19 cellular contexts compared by ENCODE assay signal in the genomic region with DNA sequence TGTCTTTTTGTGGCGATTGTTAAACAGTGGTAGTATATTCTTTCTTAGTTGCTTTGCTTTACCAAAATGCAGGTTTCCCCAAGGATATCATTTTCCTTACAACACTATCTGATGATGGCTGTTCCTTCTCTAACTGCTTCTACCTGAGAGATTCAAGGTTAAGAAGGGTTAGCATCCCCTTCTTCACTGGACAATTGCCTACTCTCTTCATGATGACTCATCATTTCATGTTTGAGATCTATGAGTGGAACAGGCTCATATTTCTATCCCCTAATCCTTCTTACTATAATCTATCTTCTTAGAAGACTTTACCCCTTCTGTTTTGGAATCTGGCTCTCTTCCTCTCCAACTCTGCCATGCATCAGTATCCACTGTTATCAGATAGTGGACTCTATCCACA. TPM values are rescaled to one million over a fixed set of nuclear protein-coding genes. Genes with fewer than 3 reads are reported as not detected.
DNase-seq lines count a peak whose midpoint lies in the region; ATAC-seq, FAIRE-seq and TF ChIP-seq lines count a peak whose summit lies in the region.
"Had no signal": no experiment of that assay in that cellular context is flagged by ENCODE, and none has a peak within 500 bp of the region (broad histone marks: within the 10 kb centered on the region; RNA-seq: fewer than 3 reads in every experiment).

No MANE protein-coding gene starts in this region.

- TF ChIP-seq RAD21 in liver (IDR thresholded peaks at IDR 0.05) = no peak

- 0 out of 2 replicates have a peak overlapping the region, but pooled peaks have one; percentile 0 for H3K27ac ChIP-seq in SJSA1
- peak overlapping the region; percentile 44 to 84 for H3K27ac ChIP-seq in liver (ENCODE audit: low read depth in 1 of 2, low read length in 2 of 2)
- peak overlapping the region in 2 of 10 donors; percentile 18 to 73 for H3K27ac ChIP-seq in heart right ventricle
- H3K27ac ChIP-seq: cardiac muscle cell, right atrium auricular region, SK-N-MC, upper lobe of left lung had no signal

- H3K9ac ChIP-seq in liver (ENCODE audit: low read depth in 1 of 2, low read length in 2 of 2) = no peak overlapping the region

- ATAC-seq in HG03108 (IDR thresholded peaks at IDR 0.05; ENCODE audit: unreplicated experiment) (no peak), GM21825 (IDR thresholded peaks at IDR 0.05; ENCODE audit: unreplicated experiment) (no peak), heart right ventricle (no peak)
- ATAC-seq: CD8-positive, alpha-beta T cell; left lung had no signal

- H3K4me3 ChIP-seq in SJSA1 (no peak overlapping the region), liver (ENCODE audit: low read depth in 1 of 3, low read length in 3 of 3) (no peak overlapping the region), heart right ventricle (no peak overlapping the region)
- H3K4me3 ChIP-seq: cardiac muscle cell, left lung, right atrium auricular region, SK-N-MC, upper lobe of left lung had no signal

- intact Hi-C loops in heart right ventricle (cut with DNase I) = loop anchor here in 1 of 10 donors (5.0 kb wide), 1 partner anchor 48 kb away; no protein-coding TSS in a partner anchor

- WGBS in liver = 100% methylated on average over 1 of the region's 1 CpG
- WGBS in heart right ventricle, 2 donors = 97 to 98% methylated on average over 1 of the region's 1 CpG

- H3K36me3 ChIP-seq in SJSA1 = peaks cover 49% of the 10 kb centered on the region
- H3K36me3 ChIP-seq in liver (ENCODE audit: control insufficient read depth in 4 of 4, insufficient read depth in 3 of 4, low read depth in 1 of 4, low read length in 3 of 4) = no peaks in the 10 kb centered on the region
- no peaks in the 10 kb centered on the region for H3K36me3 ChIP-seq in heart right ventricle
- H3K36me3 ChIP-seq: cardiac muscle cell, left lung, right atrium auricular region, upper lobe of left lung had no signal

- DNase-seq in DMS53 treated with DMSO at 0.1 percent for 48 hours (lab: John Stamatoyannopoulos, UW; ENCODE audit: unreplicated experiment) (peak; percentile 19), HTR-8/SVneo (ENCODE audit: insufficient read length, low spot score) (peak; percentile 3), SJSA1 (ENCODE audit: low read depth in 1 of 2, low spot score in 2 of 2) (no peak), NCI-H2227 treated with DMSO at 0.1 percent for 48 hours (lab: John Stamatoyannopoulos, UW) (no peak), heart right ventricle (no peak)
- DNase-seq: activated CD4-positive, CD25-positive, alpha-beta regulatory T cell treated with anti-CD3 and anti-CD28 coated beads, Interleukin-2, amount 50 U/mL, for 72 hours; CD8-positive, alpha-beta T cell; left lung; NCI-H1694 treated with DMSO at 0.1 percent for 48 hours; NCI-H446 treated with DMSO at 0.1 percent for 48 hours; occipital lobe; T1000; upper lobe of left lung had no signal

- TF ChIP-seq CTCF in liver (IDR thresholded peaks at IDR 0.05; ENCODE audit: low read depth, low read length, missing input control) (no peak), heart right ventricle (IDR thresholded peaks at IDR 0.05) (no peak)

- H3K27me3 ChIP-seq in SJSA1 (replicated peaks) (no peaks in the 10 kb centered on the region), liver (ENCODE audit: control insufficient read depth in 4 of 4, insufficient read depth in 4 of 4, low read length in 3 of 4) (no peaks in the 10 kb centered on the region), heart right ventricle (no peaks in the 10 kb centered on the region)
- H3K27me3 ChIP-seq: cardiac muscle cell, left lung, right atrium auricular region, upper lobe of left lung had no signal

- H3K9me3 ChIP-seq in SJSA1 (replicated peaks) = no peaks in the 10 kb centered on the region
- no peaks in the 10 kb centered on the region for H3K9me3 ChIP-seq in liver (ENCODE audit: control insufficient read depth in 4 of 4, low read length in 3 of 4)
- no peaks in the 10 kb centered on the region for H3K9me3 ChIP-seq in heart right ventricle
- H3K9me3 ChIP-seq: left lung, right atrium auricular region, upper lobe of left lung had no signal

- peaks cover 43% of the 10 kb centered on the region for H3K4me1 ChIP-seq in SJSA1 (replicated peaks)
- peaks cover 20 to 75% (median 61%) of the 10 kb centered on the region in 4 donors for H3K4me1 ChIP-seq in liver (ENCODE audit: control insufficient read depth in 4 of 4, insufficient read depth in 4 of 4, low read length in 3 of 4)
- peaks cover 4 to 100% (median 91%) of the 10 kb centered on the region in 9 donors for H3K4me1 ChIP-seq in heart right ventricle

- FAIRE-seq in HTR-8/SVneo (lab: Jason Lieb, UNC) = peak; percentile 4

TF ChIP-seq in liver, 16 proteins besides CTCF, POLR2A, EP300 and RAD21:
- TF ChIP-seq MAX (IDR thresholded peaks at IDR 0.05) (no peak), ZBTB33 (IDR thresholded peaks at IDR 0.05) (no peak), RXRA (IDR thresholded peaks at IDR 0.05) (no peak), JUND (IDR thresholded peaks at IDR 0.05) (no peak), SP1 (IDR thresholded peaks at IDR 0.05) (no peak)

RNA-seq across cellular contexts. Expression of gene NR3C1, which starts 54.4 kb away (rescaled TPM):
- total RNA-seq in SJSA1 (2014; rRNA removed; shearing (Covaris generic)) = 76.3 and 86.5 TPM in 2 replicates
- 10 to 100 TPM; 27.3 to 36.4 TPM for total RNA-seq in liver
- polyA plus RNA-seq in liver = 10 to 100 TPM; 24.5 to 30.7 TPM
- total RNA-seq in heart right ventricle = 10 to 100 TPM; 31.1 to 62.3 (median 47.6) TPM
- polyA plus RNA-seq in heart right ventricle = 10 to 100 TPM; 11.0 to 14.5 TPM

Comparison
In these comparisons a context has a peak if more than half of its experiments do, and no peak if none do; other contexts are left out.
1. DNase-seq: peak in DMS53 treated with DMSO at 0.1 percent for 48 hours (single experiment) and HTR-8/SVneo (single experiment); none in SJSA1 (0 of 2), NCI-H2227 treated with DMSO at 0.1 percent for 48 hours (single experiment) and heart right ventricle (0 of 2).